ENCODE assay signal across 8 cellular contexts in genomic region chr2:152134488-152135280, GRCh38. TPM values are rescaled to one million over a fixed set of nuclear protein-coding genes. Genes with fewer than 3 reads are reported as not detected.
A peak's percentile ranks its signal among the peaks of the same experiment; 100 is the strongest.
DNase-seq lines count a peak whose midpoint lies in the region; ATAC-seq lines count a peak whose summit lies in the region.

No MANE protein-coding gene starts in this region.

- DNase-seq in CD1c-positive myeloid dendritic cell (ENCODE audit: extremely low spot score) (peak; percentile 6), astrocyte of the hippocampus (ENCODE audit: low read depth, low spot score) (peak; percentile 38), SHP77 (lab: John Stamatoyannopoulos, UW) (no peak), mucosa of gallbladder (ENCODE audit: low spot score) (no peak)
- peak; percentile 32 to 35 for DNase-seq in stimulated activated CD8-positive, alpha-beta memory T cell treated with anti-CD3 and anti-CD28 coated beads, Interleukin-15, amount 100 ng/mL, for 48 hours (ENCODE audit: low read depth in 2 of 2)

- ATAC-seq in GM19328 (IDR thresholded peaks at IDR 0.05; ENCODE audit: unreplicated experiment) = peak; percentile 85
- ATAC-seq in HG03175 (IDR thresholded peaks at IDR 0.05; ENCODE audit: unreplicated experiment) = peak; percentile 70
- no peak for ATAC-seq in HG02970 (IDR thresholded peaks at IDR 0.05; ENCODE audit: low FRiP score, unreplicated experiment)

RNA-seq across cellular contexts. Expression of gene CACNB4, which starts 35.8 kb away (rescaled TPM):
- total RNA-seq in mucosa of gallbladder = 1.8 TPM

RNA-seq across cellular contexts. Expression of gene STAM2, which starts 40.9 kb away (rescaled TPM):
- total RNA-seq in mucosa of gallbladder = 31.6 TPM

Comparison
In these comparisons a context has a peak if more than half of its experiments do, and no peak if none do; other contexts are left out.
1. DNase-seq: peak in CD1c-positive myeloid dendritic cell (single experiment), astrocyte of the hippocampus (single experiment) and stimulated activated CD8-positive, alpha-beta memory T cell treated with anti-CD3 and anti-CD28 coated beads, Interleukin-15, amount 100 ng/mL, for 48 hours (2 of 2); none in SHP77 (0 of 2) and mucosa of gallbladder (single experiment).